In the genomic region with DNA sequence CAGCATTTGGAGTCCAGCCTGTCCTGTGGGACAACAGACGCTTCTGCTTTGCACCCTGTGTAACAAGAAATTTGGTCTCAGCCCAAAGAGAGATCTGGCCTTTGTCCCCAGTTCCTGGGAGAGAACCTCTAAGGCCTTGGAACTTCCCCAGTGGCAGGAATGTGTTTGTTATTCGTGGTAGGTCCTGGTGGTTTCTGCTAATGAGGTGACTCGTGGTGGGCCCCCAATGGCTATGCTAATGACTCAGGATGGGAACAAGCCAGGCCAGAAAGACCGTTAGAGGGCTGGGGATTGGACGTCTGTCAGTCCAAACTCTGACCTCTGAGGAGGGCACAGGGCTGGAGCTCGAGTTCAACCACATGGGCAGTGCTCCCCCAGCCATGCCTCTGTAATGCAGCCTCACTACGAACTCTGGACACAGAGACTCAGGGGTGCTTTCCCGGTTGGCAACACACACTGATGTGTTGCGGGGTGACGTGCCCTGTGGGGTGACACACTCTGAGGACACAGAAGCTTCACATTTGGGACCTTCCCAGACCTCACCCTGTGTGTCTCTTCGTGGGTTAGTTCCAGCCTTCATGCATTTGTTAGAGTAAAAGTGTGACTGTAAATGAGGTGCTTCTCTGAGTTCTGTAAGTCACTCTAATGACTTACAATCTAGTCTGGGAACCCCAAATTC, we compare ENCODE assay signal across 1 cellular context.
TF ChIP-seq lines count a peak whose summit lies in the region.

No MANE protein-coding gene starts in this region.

TF ChIP-seq in IMR-90, 13 proteins besides CTCF, POLR2A, EP300 and RAD21:
- TF ChIP-seq CEBPB (IDR thresholded peaks at IDR 0.05; ENCODE audit: low read depth, low read length), result no peak
- TF ChIP-seq, protein P1, sequence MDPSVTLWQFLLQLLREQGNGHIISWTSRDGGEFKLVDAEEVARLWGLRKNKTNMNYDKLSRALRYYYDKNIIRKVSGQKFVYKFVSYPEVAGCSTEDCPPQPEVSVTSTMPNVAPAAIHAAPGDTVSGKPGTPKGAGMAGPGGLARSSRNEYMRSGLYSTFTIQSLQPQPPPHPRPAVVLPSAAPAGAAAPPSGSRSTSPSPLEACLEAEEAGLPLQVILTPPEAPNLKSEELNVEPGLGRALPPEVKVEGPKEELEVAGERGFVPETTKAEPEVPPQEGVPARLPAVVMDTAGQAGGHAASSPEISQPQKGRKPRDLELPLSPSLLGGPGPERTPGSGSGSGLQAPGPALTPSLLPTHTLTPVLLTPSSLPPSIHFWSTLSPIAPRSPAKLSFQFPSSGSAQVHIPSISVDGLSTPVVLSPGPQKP (IDR thresholded peaks at IDR 0.05; ENCODE audit: borderline replicate concordance, low read depth, low read length), result no peak
- no peak for TF ChIP-seq BHLHE40 (IDR thresholded peaks at IDR 0.05; ENCODE audit: low read depth, low read length)
- no peak for TF ChIP-seq NFE2L2 (IDR thresholded peaks at IDR 0.05; ENCODE audit: low read depth, low read length)
- no peak for TF ChIP-seq CHD1 (IDR thresholded peaks at IDR 0.05; ENCODE audit: low read depth, low read length)
- TF ChIP-seq FOS (IDR thresholded peaks at IDR 0.05; ENCODE audit: low read depth, low read length), result no peak
- no peak for TF ChIP-seq RFX5 (IDR thresholded peaks at IDR 0.05; ENCODE audit: low read depth, low read length)
- TF ChIP-seq MAZ (IDR thresholded peaks at IDR 0.05; ENCODE audit: borderline replicate concordance, low read depth, low read length), result no peak
- TF ChIP-seq RCOR1 (IDR thresholded peaks at IDR 0.05; ENCODE audit: insufficient replicate concordance, low read length), result no peak
- TF ChIP-seq, protein P2, sequence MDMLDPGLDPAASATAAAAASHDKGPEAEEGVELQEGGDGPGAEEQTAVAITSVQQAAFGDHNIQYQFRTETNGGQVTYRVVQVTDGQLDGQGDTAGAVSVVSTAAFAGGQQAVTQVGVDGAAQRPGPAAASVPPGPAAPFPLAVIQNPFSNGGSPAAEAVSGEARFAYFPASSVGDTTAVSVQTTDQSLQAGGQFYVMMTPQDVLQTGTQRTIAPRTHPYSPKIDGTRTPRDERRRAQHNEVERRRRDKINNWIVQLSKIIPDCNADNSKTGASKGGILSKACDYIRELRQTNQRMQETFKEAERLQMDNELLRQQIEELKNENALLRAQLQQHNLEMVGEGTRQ (IDR thresholded peaks at IDR 0.05; ENCODE audit: low read depth, low read length), result no peak
